14 cellular contexts compared by ENCODE assay signal in the genomic region with DNA sequence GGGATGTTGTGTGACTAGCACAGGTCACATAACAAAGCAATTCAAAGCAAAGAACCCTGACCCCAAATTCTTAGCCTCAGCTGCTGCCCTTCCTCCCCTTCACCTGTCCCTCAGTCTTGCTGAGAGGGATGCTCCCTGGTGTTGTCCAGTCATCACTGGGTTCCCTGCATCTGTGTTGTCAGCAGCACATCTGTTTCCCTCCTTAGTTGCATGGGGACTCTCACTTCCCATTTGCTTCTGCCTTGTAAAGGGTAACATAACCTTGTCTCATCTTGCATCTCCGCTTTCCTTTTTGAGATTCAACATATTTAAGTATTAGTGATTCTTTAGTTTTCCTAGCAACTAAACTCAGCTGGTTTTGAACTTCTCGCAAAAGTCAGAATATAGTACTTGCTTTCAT. TPM values are rescaled to one million over a fixed set of nuclear protein-coding genes. Genes with fewer than 3 reads are reported as not detected.
A peak's percentile ranks its signal among the peaks of the same experiment; 100 is the strongest.
DNase-seq lines count a peak whose midpoint lies in the region; ATAC-seq and TF ChIP-seq lines count a peak whose summit lies in the region.
"Had no signal": no experiment of that assay in that cellular context is flagged by ENCODE, and none has a peak within 500 bp of the region (broad histone marks: within the 10 kb centered on the region; RNA-seq: fewer than 3 reads in every experiment).

No MANE protein-coding gene starts in this region.

- no peaks in the 10 kb centered on the region for H3K27me3 ChIP-seq in left ventricle myocardium inferior (ENCODE audit: low read depth)
- H3K27me3 ChIP-seq in OCI-LY3 (ENCODE audit: low read depth, low read length) = no peaks in the 10 kb centered on the region
- H3K27me3 ChIP-seq: ovary, SJCRH30 had no signal

- H3K36me3 ChIP-seq in left ventricle myocardium inferior = no peaks in the 10 kb centered on the region
- no peaks in the 10 kb centered on the region for H3K36me3 ChIP-seq in OCI-LY3 (replicated peaks; ENCODE audit: low read depth, low read length)
- H3K36me3 ChIP-seq: ovary, SJCRH30 had no signal

- H3K9me3 ChIP-seq in left ventricle myocardium inferior (replicated peaks) = no peaks in the 10 kb centered on the region
- no peaks in the 10 kb centered on the region for H3K9me3 ChIP-seq in OCI-LY3 (ENCODE audit: insufficient read depth, low read length)
- H3K9me3 ChIP-seq: ovary, SJCRH30 had no signal

- H3K9ac ChIP-seq in OCI-LY3 (ENCODE audit: low read length) = peak overlapping the region; percentile 38

- H3K4me1 ChIP-seq in left ventricle myocardium inferior (peaks cover 48% of the 10 kb centered on the region), OCI-LY3 (ENCODE audit: low read length) (peaks cover 41% of the 10 kb centered on the region)
- H3K4me1 ChIP-seq: SJCRH30 had no signal

- no peak for DNase-seq in left ventricle myocardium inferior
- DNase-seq in left cardiac atrium = no peak
- DNase-seq in OCI-M1 (lab: John Stamatoyannopoulos, UW) = no peak
- DNase-seq in stimulated activated CD4-positive, alpha-beta T cell treated with anti-CD3 and anti-CD28 coated beads, Interleukin-2, amount 100 ng/mL, for 48 hours = no peak
- DNase-seq: activated CD8-positive, alpha-beta memory T cell treated with anti-CD3 and anti-CD28 coated beads, Interleukin-2, amount 10 ng/mL, durations not matched to agents 7 days and 5 days; NCI-H187; NCI-H748 treated with DMSO at 0.1 percent for 48 hours; ovary; SJCRH30 had no signal

- peak overlapping the region; percentile 68 for H3K27ac ChIP-seq in left ventricle myocardium inferior (replicated peaks)
- H3K27ac ChIP-seq in OCI-LY3 (ENCODE audit: low read length) = peak overlapping the region; percentile 72
- H3K27ac ChIP-seq in temporal lobe (ENCODE audit: low read depth, low read length) = peak overlapping the region; percentile 95
- H3K27ac ChIP-seq: SJCRH30 had no signal

- ATAC-seq in left cardiac atrium (no peak), HG02798 (IDR thresholded peaks at IDR 0.05; ENCODE audit: poor library complexity, unreplicated experiment) (peak; percentile 57), GM18517 (IDR thresholded peaks at IDR 0.05; ENCODE audit: unreplicated experiment) (no peak)
- ATAC-seq: activated CD8-positive, alpha-beta memory T cell treated with anti-CD3 and anti-CD28 coated beads, Interleukin-2, amount 10 ng/mL, durations not matched to agents 7 days and 5 days; activated naive CD4-positive, alpha-beta T cell treated with anti-CD3 and anti-CD28 coated beads, Interleukin-2, amount 50 U/mL, for 72 hours had no signal

- H4K20me1 ChIP-seq in OCI-LY3 (ENCODE audit: insufficient read depth, low read length) = 0 out of 2 replicates have a peak, but pooled peaks cover 5% of the 10 kb centered on the region

- intact Hi-C loops in left ventricle myocardium inferior (cut with micrococcal nuclease) (loop anchor here (10.0 kb wide), 1 partner anchor 160 kb away; no protein-coding TSS in a partner anchor), left cardiac atrium (cut with DNase I) (loop anchor here in 1 of 2 donors (10.0 kb wide), 1 partner anchor 750 kb away; no protein-coding TSS in a partner anchor)

- H3K4me2 ChIP-seq in OCI-LY3 (ENCODE audit: low read length) = peak overlapping the region; percentile 86

- TF ChIP-seq CTCF in left ventricle myocardium inferior (IDR thresholded peaks at IDR 0.05; ENCODE audit: borderline replicate concordance) (no peak), OCI-LY3 (IDR thresholded peaks at IDR 0.05; ENCODE audit: low read depth, low read length) (no peak)

- no peak overlapping the region for H2AFZ ChIP-seq in OCI-LY3 (ENCODE audit: low read depth, low read length)

- no peak overlapping the region for H3K4me3 ChIP-seq in left ventricle myocardium inferior
- H3K4me3 ChIP-seq in OCI-LY3 (ENCODE audit: low read length) = peak overlapping the region; percentile 68
- H3K4me3 ChIP-seq: ovary, SJCRH30 had no signal

- H3K79me2 ChIP-seq in OCI-LY3 (ENCODE audit: low read length) = peaks cover 4% of the 10 kb centered on the region; the same call in 1 of the 2 replicates

RNA-seq across cellular contexts. Expression of gene SPATA13, which starts 54.0 kb away (rescaled TPM):
- total RNA-seq in left ventricle myocardium inferior = 8.4 TPM
- total RNA-seq in left cardiac atrium = 10 to 100 TPM in 1 of 2 donors, 1 to 10 TPM in 1; 9.0 to 11.2 TPM
- total RNA-seq in temporal lobe = 23.1 TPM
